Comparison of ENCODE assay signal across 17 cellular contexts in the genomic region with DNA sequence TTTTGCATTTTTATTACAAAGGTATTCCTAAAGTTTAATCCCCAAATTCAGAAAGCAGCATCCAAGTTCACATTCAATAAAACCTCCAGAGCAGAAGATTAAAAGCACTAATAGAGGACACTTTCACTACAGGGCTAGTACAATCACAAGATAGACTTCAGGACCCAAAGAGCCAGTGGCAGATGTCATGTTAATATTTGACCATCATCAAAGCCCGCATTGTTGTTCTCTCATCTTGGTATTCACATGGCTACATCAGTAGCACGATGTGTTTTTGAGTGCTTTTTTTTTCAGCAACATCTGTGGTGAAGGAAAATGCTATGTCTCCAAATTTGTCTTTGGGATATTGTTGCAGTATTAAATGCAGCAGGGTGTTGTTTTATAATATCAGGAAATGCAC.
DNase-seq lines count a peak whose midpoint lies in the region; ATAC-seq lines count a peak whose summit lies in the region.
"Had no signal": no experiment of that assay in that cellular context is flagged by ENCODE, and none has a peak within 500 bp of the region (broad histone marks: within the 10 kb centered on the region; RNA-seq: fewer than 3 reads in every experiment).

No MANE protein-coding gene starts in this region.

- in situ Hi-C loops in SK-MEL-5 (cut with HindIII; ENCODE audit: low pct_unique_long_range_greater_than_20kb, low sequenced_read_pairs): no loop called here

- DNase-seq in DMS53 (lab: John Stamatoyannopoulos, UW): peak; percentile 70
- peak; percentile 52 for DNase-seq in SK-MEL-5 (ENCODE audit: low read depth, low spot score)
- peak; percentile 65 for DNase-seq in globus pallidus (ENCODE audit: low spot score)
- peak; percentile 42 for DNase-seq in putamen (ENCODE audit: low spot score)
- no peak for DNase-seq in stimulated activated naive CD8-positive, alpha-beta T cell treated with anti-CD3 and anti-CD28 coated beads, Interleukin-15, Interleukin-2, amounts not matched to agents 100 U/mL and 50 U/mL, for 24 hours
- no peak for DNase-seq in activated naive CD4-positive, alpha-beta T cell (lab: John Stamatoyannopoulos, UW)
- no peak for DNase-seq in activated CD4-positive, alpha-beta T cell treated with anti-CD3 and anti-CD28 coated beads, Interleukin-2, amount 50 U/mL, for 48 hours
- DNase-seq: BE2C; C1 segment of cervical spinal cord; CD4-positive, CD25-positive, alpha-beta regulatory T cell; CD8-positive, alpha-beta memory T cell; COR-L47; DMS 273 treated with DMSO at 0.1 percent for 48 hours; DMS79; GDM1; GOT3; H9 had no signal

- ATAC-seq in stimulated activated naive CD8-positive, alpha-beta T cell treated with anti-CD3 and anti-CD28 coated beads, Interleukin-15, Interleukin-2, amounts not matched to agents 100 U/mL and 50 U/mL, for 24 hours: no peak

Comparison
In these comparisons a context has a peak if more than half of its experiments do, and no peak if none do; other contexts are left out.
1. DNase-seq: peak in DMS53 (single experiment), SK-MEL-5 (single experiment), globus pallidus (single experiment) and putamen (single experiment); none in stimulated activated naive CD8-positive, alpha-beta T cell treated with anti-CD3 and anti-CD28 coated beads, Interleukin-15, Interleukin-2, amounts not matched to agents 100 U/mL and 50 U/mL, for 24 hours (single experiment), activated naive CD4-positive, alpha-beta T cell (0 of 4) and activated CD4-positive, alpha-beta T cell treated with anti-CD3 and anti-CD28 coated beads, Interleukin-2, amount 50 U/mL, for 48 hours (0 of 2).